ENCODE assay signal across 31 cellular contexts in the genomic region with DNA sequence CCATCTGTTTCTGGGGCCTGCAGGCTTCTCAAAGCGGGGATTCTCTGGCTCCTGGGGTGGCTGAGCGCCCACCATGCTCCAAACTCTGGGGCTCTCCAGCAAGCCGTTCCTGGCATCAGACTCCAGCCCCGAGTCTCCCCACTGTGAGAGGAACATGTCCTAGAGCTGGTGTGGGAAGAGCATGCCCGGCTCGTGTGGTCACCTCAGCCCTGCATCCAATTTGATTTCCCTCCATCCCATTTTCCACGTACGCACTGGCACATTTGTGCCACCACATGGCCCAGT. TPM values are rescaled to one million over a fixed set of nuclear protein-coding genes. Genes with fewer than 3 reads are reported as not detected.
"Had no signal": no experiment of that assay in that cellular context is flagged by ENCODE, and none has a peak within 500 bp of the region (broad histone marks: within the 10 kb centered on the region; RNA-seq: fewer than 3 reads in every experiment).

No MANE protein-coding gene starts in this region.

- H3K36me3 Mint-ChIP-seq: activated CD8-positive, alpha-beta memory T cell treated with anti-CD3 and anti-CD28 coated beads, Interleukin-2, amount 10 ng/mL, durations not matched to agents 7 days and 5 days; activated naive CD4-positive, alpha-beta T cell treated with anti-CD3 and anti-CD28 coated beads, Interleukin-2, amount 50 U/mL, for 24 hours; mesothelial cell of epicardium; naive B cell; stimulated activated memory B cell treated with anti-CD40 and anti-IgM and Interleukin-4, amounts not matched to agents 10 μg/mL and 1 μg/mL and 100 μg/mL, for 72 hours had no signal

- H3K27me3 Mint-ChIP-seq: activated CD4-positive, alpha-beta T cell treated with anti-CD3 and anti-CD28 coated beads for 36 hours; activated CD8-positive, alpha-beta memory T cell treated with anti-CD3 and anti-CD28 coated beads, Interleukin-2, amount 10 ng/mL, durations not matched to agents 7 days and 5 days; activated naive CD4-positive, alpha-beta T cell treated with anti-CD3 and anti-CD28 coated beads, Interleukin-2, amount 50 U/mL, for 24 hours; stimulated activated naive CD8-positive, alpha-beta T cell treated with anti-CD3 and anti-CD28 coated beads, Interleukin-15, amount 100 ng/mL, for 72 hours had no signal

- H3K9me3 Mint-ChIP-seq: activated naive CD4-positive, alpha-beta T cell treated with anti-CD3 and anti-CD28 coated beads, Interleukin-2, amount 50 U/mL, for 24 hours; activated T-helper 2 cell treated with anti-CD3 and anti-CD28 coated beads, Interferon-gamma antibody, Interleukin-2, Interleukin-4, amounts not matched to agents 10 μg/mL and 5 μg/mL and 100 μg/mL, durations not matched to agents 14 hours and 24 hours and 36 hours; mesothelial cell of epicardium had no signal

- H3K4me2 ChIP-seq: smooth muscle cell had no signal

- H3K4me1 ChIP-seq: body of pancreas, colonic mucosa, esophagus squamous epithelium, pancreas, psoas muscle, upper lobe of left lung had no signal

- H3K36me3 ChIP-seq: colonic mucosa, esophagus squamous epithelium, pancreas, thyroid gland, upper lobe of left lung had no signal

- H3K27ac Mint-ChIP-seq: activated CD4-positive, alpha-beta T cell treated with anti-CD3 and anti-CD28 coated beads for 36 hours; activated CD8-positive, alpha-beta memory T cell treated with anti-CD3 and anti-CD28 coated beads, Interleukin-2, amount 10 ng/mL, durations not matched to agents 7 days and 5 days; activated CD8-positive, alpha-beta T cell treated with anti-CD3 and anti-CD28 coated beads, Interleukin-2, amount 10 ng/mL, durations not matched to agents 7 days and 5 days; activated naive CD4-positive, alpha-beta T cell treated with anti-CD3 and anti-CD28 coated beads, Interleukin-2, amount 50 U/mL, for 24 hours; activated T-helper 2 cell treated with anti-CD3 and anti-CD28 coated beads, Interferon-gamma antibody, Interleukin-2, Interleukin-4, amounts not matched to agents 10 μg/mL and 5 μg/mL and 100 μg/mL, durations not matched to agents 14 hours and 24 hours and 36 hours; mesothelial cell of epicardium; stimulated activated memory B cell treated with anti-CD40 and anti-IgM and Interleukin-4, amounts not matched to agents 10 μg/mL and 1 μg/mL and 100 μg/mL, for 72 hours; T-helper 2 cell treated with Interferon-gamma antibody and Interleukin-4, amounts not matched to agents 5 μg/mL and 100 μg/mL, for 36 hours had no signal

- H3K27me3 ChIP-seq: body of pancreas, colonic mucosa, esophagus squamous epithelium, pancreas, thyroid gland, upper lobe of left lung had no signal

- H3K4me1 Mint-ChIP-seq: activated naive CD4-positive, alpha-beta T cell treated with anti-CD3 and anti-CD28 coated beads, Interleukin-2, amount 50 U/mL, for 24 hours; mesothelial cell of epicardium; stimulated activated naive CD8-positive, alpha-beta T cell treated with anti-CD3 and anti-CD28 coated beads, Interleukin-15, amount 100 ng/mL, for 72 hours had no signal

- DNase-seq: activated CD4-positive, alpha-beta T cell treated with anti-CD3 and anti-CD28 coated beads for 36 hours; activated CD4-positive, CD25-positive, alpha-beta regulatory T cell; activated CD8-positive, alpha-beta memory T cell treated with anti-CD3 and anti-CD28 coated beads, Interleukin-2, amount 10 ng/mL, durations not matched to agents 7 days and 5 days; activated CD8-positive, alpha-beta T cell treated with anti-CD3 and anti-CD28 coated beads, Interleukin-2, amount 10 ng/mL, durations not matched to agents 7 days and 5 days; activated T-cell treated with anti-CD3 and anti-CD28 coated beads, Interleukin-2, amount 50 U/mL, for 48 hours; anterior cingulate cortex; body of pancreas; cerebellar nuclear complex; colonic mucosa; effector CD8-positive, alpha-beta T cell; esophagus squamous epithelium; mammary epithelial cell; naive B cell; nucleus accumbens; stimulated activated CD4-positive, alpha-beta T cell treated with anti-CD3 and anti-CD28 coated beads, Interleukin-1b, Interleukin-23, amount 100 ng/mL, for 48 hours; stimulated activated CD4-positive, alpha-beta T cell treated with anti-CD3 and anti-CD28 coated beads, Interleukin-4, amount 100 ng/mL, for 4 hours; stimulated activated CD8-positive, alpha-beta memory T cell treated with anti-CD3 and anti-CD28 coated beads, Interleukin-4, amount 100 ng/mL, for 48 hours; stimulated activated naive CD8-positive, alpha-beta T cell treated with anti-CD3 and anti-CD28 coated beads, Interleukin-15, amount 100 ng/mL, for 72 hours; substantia nigra; T-helper 1 cell; thyroid gland had no signal

- ATAC-seq: activated CD4-positive, alpha-beta T cell treated with anti-CD3 and anti-CD28 coated beads for 36 hours; activated CD8-positive, alpha-beta memory T cell treated with anti-CD3 and anti-CD28 coated beads, Interleukin-2, amount 10 ng/mL, durations not matched to agents 7 days and 5 days; activated CD8-positive, alpha-beta T cell treated with anti-CD3 and anti-CD28 coated beads, Interleukin-2, amount 10 ng/mL, durations not matched to agents 7 days and 5 days; body of pancreas; stimulated activated memory B cell treated with anti-CD40 and anti-IgM and Interleukin-4, amounts not matched to agents 10 μg/mL and 1 μg/mL and 100 μg/mL, for 72 hours; stimulated activated naive CD8-positive, alpha-beta T cell treated with anti-CD3 and anti-CD28 coated beads, Interleukin-15, amount 100 ng/mL, for 72 hours had no signal

- H3K4me3 Mint-ChIP-seq: activated CD4-positive, alpha-beta T cell treated with anti-CD3 and anti-CD28 coated beads for 36 hours; activated CD8-positive, alpha-beta memory T cell treated with anti-CD3 and anti-CD28 coated beads, Interleukin-2, amount 10 ng/mL, durations not matched to agents 7 days and 5 days; activated CD8-positive, alpha-beta T cell treated with anti-CD3 and anti-CD28 coated beads, Interleukin-2, amount 10 ng/mL, durations not matched to agents 7 days and 5 days; activated naive CD4-positive, alpha-beta T cell treated with anti-CD3 and anti-CD28 coated beads, Interleukin-2, amount 50 U/mL, for 24 hours; mesothelial cell of epicardium; naive B cell; stimulated activated memory B cell treated with anti-CD40 and anti-IgM and Interleukin-4, amounts not matched to agents 10 μg/mL and 1 μg/mL and 100 μg/mL, for 72 hours; stimulated activated naive CD8-positive, alpha-beta T cell treated with anti-CD3 and anti-CD28 coated beads, Interleukin-15, amount 100 ng/mL, for 72 hours; T-helper 2 cell treated with Interferon-gamma antibody and Interleukin-4, amounts not matched to agents 5 μg/mL and 100 μg/mL, for 36 hours had no signal

- H3K9me3 ChIP-seq: body of pancreas, colonic mucosa, esophagus squamous epithelium, pancreas, psoas muscle, thyroid gland, upper lobe of left lung had no signal

- H3K27ac ChIP-seq: body of pancreas, colonic mucosa, epithelial cell of prostate, pancreas, psoas muscle, thyroid gland, upper lobe of left lung had no signal

- H3K4me3 ChIP-seq: body of pancreas, colonic mucosa, esophagus squamous epithelium, pancreas, psoas muscle, smooth muscle cell, thyroid gland, upper lobe of left lung had no signal

RNA-seq across cellular contexts. Expression of gene KCNJ12, which starts 23.2 kb away (rescaled TPM):
- total RNA-seq: activated CD4-positive, alpha-beta T cell treated with anti-CD3 and anti-CD28 coated beads for 36 hours; activated CD8-positive, alpha-beta memory T cell treated with anti-CD3 and anti-CD28 coated beads, Interleukin-2, amount 10 ng/mL, durations not matched to agents 7 days and 5 days; activated CD8-positive, alpha-beta T cell treated with anti-CD3 and anti-CD28 coated beads, Interleukin-2, amount 10 ng/mL, durations not matched to agents 7 days and 5 days; activated T-helper 2 cell treated with anti-CD3 and anti-CD28 coated beads, Interferon-gamma antibody, Interleukin-2, Interleukin-4, amounts not matched to agents 10 μg/mL and 5 μg/mL and 100 μg/mL, durations not matched to agents 14 hours and 24 hours and 36 hours; mammary epithelial cell had no signal
